1 cellular context compared by ENCODE assay signal in genomic region chr1:234961468-234962339, GRCh38.
A peak's percentile ranks its signal among the peaks of the same experiment; 100 is the strongest.
TF ChIP-seq lines count a peak whose summit lies in the region.

No MANE protein-coding gene starts in this region.

TF ChIP-seq in HepG2, 621 proteins besides CTCF, POLR2A, EP300 and RAD21 (continued from another document and continues in another):
- peak; percentile 77 for TF ChIP-seq MNT (IDR thresholded peaks at IDR 0.05)
- TF ChIP-seq ZNF660 (CRISPR knock-in tag; IDR thresholded peaks at IDR 0.05; ENCODE audit: borderline replicate concordance, low read depth): no peak
- TF ChIP-seq RFX3 (CRISPR knock-in tag; IDR thresholded peaks at IDR 0.05): no peak
- no peak for TF ChIP-seq FOXC1 (CRISPR knock-in tag; IDR thresholded peaks at IDR 0.05; ENCODE audit: borderline replicate concordance)
- no peak for TF ChIP-seq ATF1 (CRISPR knock-in tag; IDR thresholded peaks at IDR 0.05)
- no peak for TF ChIP-seq HES4 (CRISPR knock-in tag; IDR thresholded peaks at IDR 0.05; ENCODE audit: borderline replicate concordance)
- TF ChIP-seq U2AF1 (optimal IDR thresholded peaks at IDR 0.05; ENCODE audit: low read depth, low read length): no peak
- TF ChIP-seq ZNF782 (CRISPR knock-in tag; IDR thresholded peaks at IDR 0.05; ENCODE audit: borderline replicate concordance): no peak
- no peak for TF ChIP-seq ZNF670 (CRISPR knock-in tag; IDR thresholded peaks at IDR 0.05; ENCODE audit: borderline replicate concordance)
- no peak for TF ChIP-seq MIER3 (CRISPR knock-in tag; IDR thresholded peaks at IDR 0.05; ENCODE audit: borderline replicate concordance)
- TF ChIP-seq CEBPG (CRISPR knock-in tag; IDR thresholded peaks at IDR 0.05): no peak
- no peak for TF ChIP-seq CHD2 (IDR thresholded peaks at IDR 0.05; ENCODE audit: low read depth, low read length)
- no peak; the same call in 1 of the 2 replicates for TF ChIP-seq SSRP1 (CRISPR knock-in tag; IDR thresholded peaks at IDR 0.05)
- TF ChIP-seq DBP (CRISPR knock-in tag; IDR thresholded peaks at IDR 0.05; ENCODE audit: not compliant biosample characterization): no peak
- TF ChIP-seq THAP11 (CRISPR knock-in tag; IDR thresholded peaks at IDR 0.05): no peak
- no peak for TF ChIP-seq NONO (IDR thresholded peaks at IDR 0.05)
- TF ChIP-seq NONO (CRISPR knock-in tag; conservative IDR thresholded peaks at IDR 0.05): peak; percentile 71; the same call in 1 of the 2 replicates
- 0 out of 2 replicates have a peak, but pooled peaks have one; percentile 66 for TF ChIP-seq SMAD1 (CRISPR knock-in tag; IDR thresholded peaks at IDR 0.05; ENCODE audit: borderline replicate concordance, low read depth)
- TF ChIP-seq SRF (IDR thresholded peaks at IDR 0.05; ENCODE audit: low read depth, low read length): peak; percentile 76; the same call in 1 of the 2 replicates
- TF ChIP-seq FLYWCH1 (CRISPR knock-in tag; IDR thresholded peaks at IDR 0.05): no peak
- TF ChIP-seq ZMYM3 (CRISPR knock-in tag; IDR thresholded peaks at IDR 0.05): no peak
- no peak for TF ChIP-seq ZNF605 (CRISPR knock-in tag; IDR thresholded peaks at IDR 0.05)
- TF ChIP-seq ATF4 (CRISPR knock-in tag; IDR thresholded peaks at IDR 0.05): peak in 1 of 2 experiments; percentile 62; a peak in 2 of 4 replicates
- TF ChIP-seq ZBTB25 (CRISPR knock-in tag; IDR thresholded peaks at IDR 0.05): no peak
- TF ChIP-seq THAP9 (CRISPR knock-in tag; IDR thresholded peaks at IDR 0.05; ENCODE audit: borderline replicate concordance): no peak
- TF ChIP-seq NR2F1 (CRISPR knock-in tag; IDR thresholded peaks at IDR 0.05): no peak
- no peak for TF ChIP-seq MBNL3 (CRISPR knock-in tag; conservative IDR thresholded peaks at IDR 0.05)
- no peak for TF ChIP-seq HOMEZ (CRISPR knock-in tag; IDR thresholded peaks at IDR 0.05; ENCODE audit: low read depth)
- TF ChIP-seq HOXA9 (CRISPR knock-in tag; IDR thresholded peaks at IDR 0.05; ENCODE audit: borderline replicate concordance): 0 out of 2 replicates have a peak, but pooled peaks have one; percentile 40
- TF ChIP-seq NR0B2 (CRISPR knock-in tag; IDR thresholded peaks at IDR 0.05): no peak
- no peak for TF ChIP-seq KLF15 (CRISPR knock-in tag; IDR thresholded peaks at IDR 0.05; ENCODE audit: borderline replicate concordance)
- TF ChIP-seq MIXL1 (CRISPR knock-in tag; IDR thresholded peaks at IDR 0.05): no peak
- TF ChIP-seq ATRX (CRISPR knock-in tag; IDR thresholded peaks at IDR 0.05; ENCODE audit: borderline replicate concordance): no peak
- no peak for TF ChIP-seq TCF12 (IDR thresholded peaks at IDR 0.05)
- TF ChIP-seq TCF12 (CRISPR knock-in tag; IDR thresholded peaks at IDR 0.05): no peak; the same call in 1 of the 2 replicates
- no peak for TF ChIP-seq SRSF4 (IDR thresholded peaks at IDR 0.05; ENCODE audit: low read depth, low read length, poor library complexity, severe bottlenecking)
- TF ChIP-seq JUNB (CRISPR knock-in tag; IDR thresholded peaks at IDR 0.05; ENCODE audit: borderline replicate concordance): peak; percentile 55; the same call in 1 of the 2 replicates
- no peak for TF ChIP-seq SMAD9 (CRISPR knock-in tag; IDR thresholded peaks at IDR 0.05)
- no peak for TF ChIP-seq FIP1L1 (IDR thresholded peaks at IDR 0.05; ENCODE audit: borderline replicate concordance, insufficient read depth, low read depth, low read length)
- TF ChIP-seq YEATS4 (CRISPR knock-in tag; IDR thresholded peaks at IDR 0.05; ENCODE audit: borderline replicate concordance): no peak
- no peak for TF ChIP-seq SYNCRIP (IDR thresholded peaks at IDR 0.05; ENCODE audit: insufficient read depth, low read depth, low read length)
- TF ChIP-seq NFIB (CRISPR knock-in tag; IDR thresholded peaks at IDR 0.05; ENCODE audit: borderline replicate concordance): no peak
- TF ChIP-seq GATA4 (IDR thresholded peaks at IDR 0.05; ENCODE audit: borderline replicate concordance, low read depth): no peak
- TF ChIP-seq ZBTB44 (CRISPR knock-in tag; IDR thresholded peaks at IDR 0.05): no peak
- no peak for TF ChIP-seq JARID2 (CRISPR knock-in tag; IDR thresholded peaks at IDR 0.05; ENCODE audit: insufficient replicate concordance)
- TF ChIP-seq GPN1 (CRISPR knock-in tag; IDR thresholded peaks at IDR 0.05; ENCODE audit: borderline replicate concordance): no peak
- no peak for TF ChIP-seq NCOR1 (IDR thresholded peaks at IDR 0.05; ENCODE audit: borderline replicate concordance, low read length)
- TF ChIP-seq ZNF430 (CRISPR knock-in tag; IDR thresholded peaks at IDR 0.05): no peak
- TF ChIP-seq ATM (IDR thresholded peaks at IDR 0.05; ENCODE audit: borderline replicate concordance): no peak
- TF ChIP-seq DMTF1 (CRISPR knock-in tag; IDR thresholded peaks at IDR 0.05): no peak
- TF ChIP-seq TRAFD1 (CRISPR knock-in tag; IDR thresholded peaks at IDR 0.05; ENCODE audit: borderline replicate concordance): no peak
- TF ChIP-seq ZZZ3 (CRISPR knock-in tag; IDR thresholded peaks at IDR 0.05; ENCODE audit: borderline replicate concordance): no peak
- no peak for TF ChIP-seq GFI1 (CRISPR knock-in tag; IDR thresholded peaks at IDR 0.05; ENCODE audit: borderline replicate concordance)
- TF ChIP-seq TBP (CRISPR knock-in tag; IDR thresholded peaks at IDR 0.05): no peak
- peak; percentile 26; the same call in 1 of the 2 replicates for TF ChIP-seq MED1 (CRISPR knock-in tag; IDR thresholded peaks at IDR 0.05)
- TF ChIP-seq ZFP36L2 (CRISPR knock-in tag; IDR thresholded peaks at IDR 0.05): no peak
- no peak for TF ChIP-seq ZMAT5 (CRISPR knock-in tag; IDR thresholded peaks at IDR 0.05; ENCODE audit: borderline replicate concordance, low read depth)
- peak; percentile 72 for TF ChIP-seq RBFOX2 (IDR thresholded peaks at IDR 0.05; ENCODE audit: low read depth, low read length)
